In the genomic region with DNA sequence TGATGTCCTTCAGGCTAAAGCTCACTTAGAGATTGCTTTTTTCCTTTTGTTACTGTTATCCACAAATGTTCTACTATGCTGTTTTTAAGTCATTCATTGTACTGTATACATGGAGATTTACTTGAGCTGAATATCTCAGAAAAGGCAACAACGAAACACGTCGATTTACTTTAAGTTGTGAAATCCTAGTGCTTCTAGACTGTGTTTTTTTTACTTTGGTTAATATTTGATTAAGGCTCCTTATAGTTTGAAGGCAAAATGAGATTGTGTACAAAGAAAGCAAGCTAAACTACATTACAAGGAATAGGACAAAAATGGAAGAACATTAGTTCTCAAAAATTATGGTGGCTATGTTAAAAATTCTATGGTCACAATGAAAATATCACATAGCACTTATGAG, we compare ENCODE assay signal across 31 cellular contexts.
"Had no signal": no experiment of that assay in that cellular context is flagged by ENCODE, and none has a peak within 500 bp of the region (broad histone marks: within the 10 kb centered on the region; RNA-seq: fewer than 3 reads in every experiment).

No MANE protein-coding gene starts in this region.

- FAIRE-seq: TTC549 had no signal

- ATAC-seq: activated CD8-positive, alpha-beta T cell treated with anti-CD3 and anti-CD28 coated beads, Interleukin-2, amount 10 ng/mL, durations not matched to agents 7 days and 5 days; PC-3 had no signal

- H3K27ac ChIP-seq: ascending aorta, cardiac muscle cell, Peyer's patch, SJSA1 had no signal

- H3K4me1 Mint-ChIP-seq: activated naive CD4-positive, alpha-beta T cell treated with anti-CD3 and anti-CD28 coated beads, Interleukin-2, amount 50 U/mL, for 24 hours; activated naive CD8-positive, alpha-beta T cell treated with anti-CD3 and anti-CD28 coated beads, Interleukin-2, amount 10 ng/mL, durations not matched to agents 7 days and 5 days; central memory CD8-positive, alpha-beta T cell had no signal

- H3K4me3 Mint-ChIP-seq: activated CD4-positive, alpha-beta T cell treated with anti-CD3 and anti-CD28 coated beads, Interleukin-2, amount 10 ng/mL, durations not matched to agents 24 days and 14 days; activated CD8-positive, alpha-beta T cell treated with anti-CD3 and anti-CD28 coated beads, Interleukin-2, amount 10 ng/mL, durations not matched to agents 7 days and 5 days; activated naive CD4-positive, alpha-beta T cell treated with anti-CD3 and anti-CD28 coated beads, Interleukin-2, amount 50 U/mL, for 24 hours; activated naive CD8-positive, alpha-beta T cell treated with anti-CD3 and anti-CD28 coated beads, Interleukin-2, amount 10 ng/mL, durations not matched to agents 7 days and 5 days; activated T-cell treated with anti-CD3 and anti-CD28 coated beads, Interleukin-2, amount 50 U/mL, for 24 hours; central memory CD8-positive, alpha-beta T cell; T-helper 1 cell treated with Interleukin-12 subunit alpha and Interleukin-12 subunit beta and Interleukin-4 antibody, amounts not matched to agents 30 μg/mL and 1 μg/mL, for 36 hours; T-helper 2 cell treated with Interferon-gamma antibody and Interleukin-4, amounts not matched to agents 5 μg/mL and 100 μg/mL, for 36 hours had no signal

- H3K9me3 Mint-ChIP-seq: activated CD4-positive, alpha-beta T cell treated with anti-CD3 and anti-CD28 coated beads, Interleukin-2, amount 10 ng/mL, durations not matched to agents 24 days and 14 days; activated naive CD4-positive, alpha-beta T cell treated with anti-CD3 and anti-CD28 coated beads, Interleukin-2, amount 50 U/mL, for 24 hours; activated naive CD8-positive, alpha-beta T cell treated with anti-CD3 and anti-CD28 coated beads, Interleukin-2, amount 10 ng/mL, durations not matched to agents 7 days and 5 days; activated T-cell treated with anti-CD3 and anti-CD28 coated beads, Interleukin-2, amount 50 U/mL, for 24 hours; activated T-helper 2 cell treated with anti-CD3 and anti-CD28 coated beads, Interferon-gamma antibody, Interleukin-2, Interleukin-4, amounts not matched to agents 10 μg/mL and 5 μg/mL and 100 μg/mL, durations not matched to agents 14 hours and 24 hours and 36 hours; central memory CD8-positive, alpha-beta T cell; T-helper 1 cell treated with Interleukin-12 subunit alpha and Interleukin-12 subunit beta and Interleukin-4 antibody, amounts not matched to agents 30 μg/mL and 1 μg/mL, for 36 hours; T-helper 2 cell treated with Interferon-gamma antibody and Interleukin-4, amounts not matched to agents 5 μg/mL and 100 μg/mL, for 36 hours had no signal

- H3K27ac Mint-ChIP-seq: activated CD4-positive, alpha-beta T cell treated with anti-CD3 and anti-CD28 coated beads, Interleukin-2, amount 10 ng/mL, durations not matched to agents 24 days and 14 days; activated CD8-positive, alpha-beta T cell treated with anti-CD3 and anti-CD28 coated beads, Interleukin-2, amount 10 ng/mL, durations not matched to agents 7 days and 5 days; activated naive CD4-positive, alpha-beta T cell treated with anti-CD3 and anti-CD28 coated beads, Interleukin-2, amount 50 U/mL, for 24 hours; activated naive CD8-positive, alpha-beta T cell treated with anti-CD3 and anti-CD28 coated beads, Interleukin-2, amount 10 ng/mL, durations not matched to agents 7 days and 5 days; activated T-cell treated with anti-CD3 and anti-CD28 coated beads, Interleukin-2, amount 50 U/mL, for 24 hours; activated T-helper 2 cell treated with anti-CD3 and anti-CD28 coated beads, Interferon-gamma antibody, Interleukin-2, Interleukin-4, amounts not matched to agents 10 μg/mL and 5 μg/mL and 100 μg/mL, durations not matched to agents 14 hours and 24 hours and 36 hours; T-helper 1 cell treated with Interleukin-12 subunit alpha and Interleukin-12 subunit beta and Interleukin-4 antibody, amounts not matched to agents 30 μg/mL and 1 μg/mL, for 36 hours; T-helper 2 cell treated with Interferon-gamma antibody and Interleukin-4, amounts not matched to agents 5 μg/mL and 100 μg/mL, for 36 hours had no signal

- H3K27me3 Mint-ChIP-seq: activated CD4-positive, alpha-beta T cell treated with anti-CD3 and anti-CD28 coated beads, Interleukin-2, amount 10 ng/mL, durations not matched to agents 24 days and 14 days; activated naive CD4-positive, alpha-beta T cell treated with anti-CD3 and anti-CD28 coated beads, Interleukin-2, amount 50 U/mL, for 24 hours; activated naive CD8-positive, alpha-beta T cell treated with anti-CD3 and anti-CD28 coated beads, Interleukin-2, amount 10 ng/mL, durations not matched to agents 7 days and 5 days; activated T-cell treated with anti-CD3 and anti-CD28 coated beads, Interleukin-2, amount 50 U/mL, for 24 hours; central memory CD8-positive, alpha-beta T cell had no signal

- H3K36me3 Mint-ChIP-seq: activated naive CD4-positive, alpha-beta T cell treated with anti-CD3 and anti-CD28 coated beads, Interleukin-2, amount 50 U/mL, for 24 hours; activated naive CD8-positive, alpha-beta T cell treated with anti-CD3 and anti-CD28 coated beads, Interleukin-2, amount 10 ng/mL, durations not matched to agents 7 days and 5 days had no signal

- DNase-seq: activated CD4-positive, alpha-beta T cell treated with anti-CD3 and anti-CD28 coated beads, Interleukin-2, amount 10 ng/mL, durations not matched to agents 24 days and 14 days; activated CD4-positive, alpha-beta T cell treated with anti-CD3 and anti-CD28 coated beads, Interleukin-2, amount 50 U/mL, for 4 hours; activated CD8-positive, alpha-beta T cell treated with anti-CD3 and anti-CD28 coated beads, Interleukin-2, amount 10 ng/mL, durations not matched to agents 7 days and 5 days; activated gamma-delta T cell; activated naive CD4-positive, alpha-beta T cell treated with Interleukin-2 at 50 U/mL for 16 hours; activated naive CD8-positive, alpha-beta T cell treated with anti-CD3 and anti-CD28 coated beads, Interleukin-2, amount 10 ng/mL, durations not matched to agents 7 days and 5 days; activated T-cell treated with anti-CD3 and anti-CD28 coated beads, Interleukin-2, amount 50 U/mL, for 24 hours; amygdala; NCI-H1048; NCI-H1105 treated with DMSO at 0.1 percent for 48 hours; NCI-H1436; NCI-H1694 treated with DMSO at 0.1 percent for 48 hours; NCI-H2029; NCI-H345; NCI-H524 treated with DMSO at 0.1 percent for 48 hours; NCI-H748 treated with DMSO at 0.1 percent for 48 hours; NK-92 treated with Interleukin-12 subunit alpha and Interleukin-12 subunit beta, amount 100 ng/mL, for 24 hours; PC-3; Peyer's patch; RPMI8226; SHP77 treated with DMSO at 0.1 percent for 48 hours; SK-N-SH had no signal
